ENCODE assay signal across 22 cellular contexts in genomic region chr3:82145742-82146141, GRCh38.
"Had no signal": no experiment of that assay in that cellular context is flagged by ENCODE, and none has a peak within 500 bp of the region (broad histone marks: within the 10 kb centered on the region; RNA-seq: fewer than 3 reads in every experiment).

No MANE protein-coding gene starts in this region.

- H3K27me3 ChIP-seq: neural progenitor cell, ovary, right atrium auricular region, sigmoid colon, tibial artery, upper lobe of right lung had no signal

- H3K4me1 ChIP-seq: left ventricle myocardium inferior, lower lobe of right lung, neural progenitor cell, right atrium auricular region, sigmoid colon, tibial artery, upper lobe of right lung had no signal

- H3K36me3 ChIP-seq: left ventricle myocardium inferior, lower lobe of right lung, neural progenitor cell, ovary, right atrium auricular region, sigmoid colon, tibial artery, upper lobe of right lung had no signal

- DNase-seq: effector memory CD8-positive, alpha-beta T cell; foreskin melanocyte; head of caudate nucleus; hippocampal formation; islet precursor cell; left ventricle myocardium inferior; lower lobe of right lung; midbrain; nucleus accumbens; ovary; sigmoid colon; stimulated activated CD4-positive, alpha-beta T cell treated with anti-CD3 and anti-CD28 coated beads, Interleukin-2, amount 100 ng/mL, for 24 hours; stimulated activated CD4-positive, alpha-beta T cell treated with anti-CD3 and anti-CD28 coated beads, Interleukin-4, amount 100 ng/mL, for 4 hours; stimulated activated naive CD4-positive, alpha-beta T cell treated with Interleukin-2 at 50 U/mL for 16 hours; tibial artery; upper lobe of right lung had no signal

- H3K27ac ChIP-seq: left ventricle myocardium inferior, lower lobe of right lung, neural progenitor cell, ovary, right atrium auricular region, sigmoid colon, skin epidermis, tibial artery, upper lobe of right lung had no signal

- H2AFZ ChIP-seq: neural progenitor cell had no signal

- H3K4me3 Mint-ChIP-seq: central memory CD8-positive, alpha-beta T cell; effector memory CD8-positive, alpha-beta T cell; memory B cell; natural killer cell treated with Interleukin-12 subunit alpha and Interleukin-12 subunit beta and Interleukin-15 and Interleukin-18, amount 100 ng/mL, for 72 hours; neural progenitor cell had no signal

- ATAC-seq: effector memory CD8-positive, alpha-beta T cell; lower lobe of right lung; natural killer cell treated with Interleukin-12 subunit alpha and Interleukin-12 subunit beta and Interleukin-15 and Interleukin-18, amount 100 ng/mL, for 72 hours; upper lobe of right lung had no signal

- H3K27me3 Mint-ChIP-seq: central memory CD8-positive, alpha-beta T cell; effector memory CD8-positive, alpha-beta T cell; memory B cell; natural killer cell treated with Interleukin-12 subunit alpha and Interleukin-12 subunit beta and Interleukin-15 and Interleukin-18, amount 100 ng/mL, for 72 hours had no signal

- H3K9me3 Mint-ChIP-seq: central memory CD8-positive, alpha-beta T cell; effector memory CD8-positive, alpha-beta T cell; memory B cell; neural progenitor cell had no signal

- H3K36me3 Mint-ChIP-seq: memory B cell; natural killer cell treated with Interleukin-12 subunit alpha and Interleukin-12 subunit beta and Interleukin-15 and Interleukin-18, amount 100 ng/mL, for 72 hours; neural progenitor cell had no signal

- H3K4me2 ChIP-seq: neural progenitor cell had no signal

- H3K9me3 ChIP-seq: left ventricle myocardium inferior, lower lobe of right lung, ovary, right atrium auricular region, sigmoid colon, tibial artery, upper lobe of right lung had no signal

- H3K4me3 ChIP-seq: left ventricle myocardium inferior, lower lobe of right lung, neural progenitor cell, ovary, right atrium auricular region, sigmoid colon, skin epidermis, tibial artery, upper lobe of right lung had no signal

- H3K27ac Mint-ChIP-seq: effector memory CD8-positive, alpha-beta T cell; memory B cell; natural killer cell treated with Interleukin-12 subunit alpha and Interleukin-12 subunit beta and Interleukin-15 and Interleukin-18, amount 100 ng/mL, for 72 hours; neural progenitor cell had no signal

- H3K4me1 Mint-ChIP-seq: central memory CD8-positive, alpha-beta T cell; memory B cell; neural progenitor cell had no signal
